Comparison of ENCODE assay signal across 17 cellular contexts in the genomic region with DNA sequence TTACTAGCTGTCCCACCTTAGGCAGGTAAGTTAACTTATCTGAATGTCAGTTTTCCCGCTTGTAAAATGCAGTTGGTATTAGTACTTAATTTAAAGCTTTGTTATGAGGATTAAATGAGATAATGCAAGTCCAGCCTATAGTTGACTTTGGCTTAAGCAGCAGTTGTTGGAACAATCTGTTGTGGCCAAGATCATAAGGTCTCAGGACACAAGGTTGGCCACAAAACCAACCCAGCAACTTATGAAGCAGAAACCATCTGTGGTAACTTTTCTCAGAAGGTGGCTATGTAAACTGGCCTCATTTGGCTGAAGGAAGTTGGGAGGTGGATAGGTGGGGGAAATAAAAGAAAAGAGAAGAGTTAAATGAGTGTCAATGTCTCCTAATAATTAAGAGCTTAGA. TPM values are rescaled to one million over a fixed set of nuclear protein-coding genes. Genes with fewer than 3 reads are reported as not detected.
A peak's percentile ranks its signal among the peaks of the same experiment; 100 is the strongest.
DNase-seq lines count a peak whose midpoint lies in the region; ATAC-seq and TF ChIP-seq lines count a peak whose summit lies in the region.
"Had no signal": no experiment of that assay in that cellular context is flagged by ENCODE, and none has a peak within 500 bp of the region (broad histone marks: within the 10 kb centered on the region; RNA-seq: fewer than 3 reads in every experiment).

No MANE protein-coding gene starts in this region.

- H3K9me3 Mint-ChIP-seq in T-helper 2 cell treated with Interferon-gamma antibody and Interleukin-4, amounts not matched to agents 5 μg/mL and 100 μg/mL, for 36 hours, result peaks cover 5% of the 10 kb centered on the region
- no peaks in the 10 kb centered on the region for H3K9me3 Mint-ChIP-seq in stimulated activated memory B cell treated with anti-CD40 and anti-IgM and Interleukin-4, amounts not matched to agents 10 μg/mL and 1 μg/mL and 100 μg/mL, for 72 hours
- H3K9me3 Mint-ChIP-seq: activated naive CD4-positive, alpha-beta T cell treated with anti-CD3 and anti-CD28 coated beads for 36 hours had no signal

- no peaks in the 10 kb centered on the region for H3K4me1 ChIP-seq in PC-3 (ENCODE audit: insufficient read depth, low read length)

- TF ChIP-seq CTCF in PC-3 (conservative IDR thresholded peaks at IDR 0.05; ENCODE audit: low read depth, low read length), result no peak

- H3K36me3 ChIP-seq in H7 (replicated peaks; ENCODE audit: control insufficient read depth, insufficient read depth, low read length) (no peaks in the 10 kb centered on the region), PC-3 (ENCODE audit: low read depth, low read length) (no peaks in the 10 kb centered on the region)
- H3K36me3 ChIP-seq: heart right ventricle, left lung, thoracic aorta had no signal

- no peak overlapping the region for H2AFZ ChIP-seq in PC-3 (ENCODE audit: low read length)

- no peaks in the 10 kb centered on the region for H4K20me1 ChIP-seq in PC-3 (ENCODE audit: low read length)

- no peaks in the 10 kb centered on the region for H3K27me3 ChIP-seq in H7 (ENCODE audit: control insufficient read depth, insufficient read depth, low read length)
- no peaks in the 10 kb centered on the region for H3K27me3 ChIP-seq in PC-3 (ENCODE audit: low read length)
- H3K27me3 ChIP-seq: heart right ventricle, left lung had no signal

- H3K36me3 Mint-ChIP-seq in T-helper 2 cell treated with Interferon-gamma antibody and Interleukin-4, amounts not matched to agents 5 μg/mL and 100 μg/mL, for 36 hours (ENCODE audit: low read depth), result peaks cover 10% of the 10 kb centered on the region
- peaks cover 57% of the 10 kb centered on the region for H3K36me3 Mint-ChIP-seq in stimulated activated memory B cell treated with anti-CD40 and anti-IgM and Interleukin-4, amounts not matched to agents 10 μg/mL and 1 μg/mL and 100 μg/mL, for 72 hours

- no peak overlapping the region for H3K4me2 ChIP-seq in PC-3 (ENCODE audit: low read length)

- no peaks in the 10 kb centered on the region for H3K9me3 ChIP-seq in PC-3 (ENCODE audit: low read length)
- H3K9me3 ChIP-seq: heart right ventricle, left lung, thoracic aorta had no signal

- CTCF ChIA-PET in PC-3 (lab: Charles Lee), result no interaction called here

- POLR2A ChIA-PET in PC-3 (lab: Charles Lee; ENCODE audit: unreplicated experiment), result no interaction called here

- intact Hi-C loops in PC-3 (cut with micrococcal nuclease), result no loop called here

- H3K4me1 Mint-ChIP-seq in T-helper 2 cell treated with Interferon-gamma antibody and Interleukin-4, amounts not matched to agents 5 μg/mL and 100 μg/mL, for 36 hours (ENCODE audit: low read depth), result peaks cover 50% of the 10 kb centered on the region
- peaks cover 93% of the 10 kb centered on the region for H3K4me1 Mint-ChIP-seq in stimulated activated memory B cell treated with anti-CD40 and anti-IgM and Interleukin-4, amounts not matched to agents 10 μg/mL and 1 μg/mL and 100 μg/mL, for 72 hours

- no peak overlapping the region for H3K9ac ChIP-seq in PC-3 (ENCODE audit: low read length)

- peak; percentile 37 for ATAC-seq in GM21786 (IDR thresholded peaks at IDR 0.05; ENCODE audit: unreplicated experiment)
- peak; percentile 37 for ATAC-seq in HG03432 (IDR thresholded peaks at IDR 0.05; ENCODE audit: unreplicated experiment)
- peak; percentile 67 for ATAC-seq in stimulated activated memory B cell treated with anti-CD40 and anti-IgM and Interleukin-4, amounts not matched to agents 10 μg/mL and 1 μg/mL and 100 μg/mL, for 72 hours
- ATAC-seq in PC-3, result no peak

- peak overlapping the region; percentile 73 for H3K27ac Mint-ChIP-seq in T-helper 2 cell treated with Interferon-gamma antibody and Interleukin-4, amounts not matched to agents 5 μg/mL and 100 μg/mL, for 36 hours
- peak overlapping the region; percentile 91 for H3K27ac Mint-ChIP-seq in stimulated activated memory B cell treated with anti-CD40 and anti-IgM and Interleukin-4, amounts not matched to agents 10 μg/mL and 1 μg/mL and 100 μg/mL, for 72 hours
- H3K27ac Mint-ChIP-seq: activated naive CD4-positive, alpha-beta T cell treated with anti-CD3 and anti-CD28 coated beads for 36 hours had no signal

- no peak for DNase-seq in T-helper 2 cell treated with Interferon-gamma antibody and Interleukin-4, amounts not matched to agents 5 μg/mL and 100 μg/mL, for 36 hours (ENCODE audit: low spot score)
- DNase-seq in T-helper 2 cell (no peak), H7 (no peak), PC-3 (no peak), occipital lobe (lab: John Stamatoyannopoulos, UW) (no peak)
- DNase-seq: activated CD4-positive, alpha-beta T cell treated with anti-CD3 and anti-CD28 coated beads for 48 hours; activated naive CD4-positive, alpha-beta T cell treated with anti-CD3 and anti-CD28 coated beads for 36 hours; caudate nucleus; heart right ventricle; left lung; small intestine; SW 1271 had no signal

- H3K9me2 ChIP-seq in PC-3 (replicated peaks; ENCODE audit: low read length), result no peaks in the 10 kb centered on the region; the same call in 1 of the 2 replicates

- H3K4me3 Mint-ChIP-seq in T-helper 2 cell treated with Interferon-gamma antibody and Interleukin-4, amounts not matched to agents 5 μg/mL and 100 μg/mL, for 36 hours, result peak overlapping the region; percentile 35
- peak overlapping the region; percentile 23 for H3K4me3 Mint-ChIP-seq in stimulated activated memory B cell treated with anti-CD40 and anti-IgM and Interleukin-4, amounts not matched to agents 10 μg/mL and 1 μg/mL and 100 μg/mL, for 72 hours
- H3K4me3 Mint-ChIP-seq: activated naive CD4-positive, alpha-beta T cell treated with anti-CD3 and anti-CD28 coated beads for 36 hours had no signal

- H3F3A ChIP-seq in PC-3 (ENCODE audit: low read length, unreplicated experiment), result no peaks in the 10 kb centered on the region

- no peaks in the 10 kb centered on the region for H3K27me3 Mint-ChIP-seq in T-helper 2 cell treated with Interferon-gamma antibody and Interleukin-4, amounts not matched to agents 5 μg/mL and 100 μg/mL, for 36 hours (ENCODE audit: low read depth)
- no peaks in the 10 kb centered on the region for H3K27me3 Mint-ChIP-seq in stimulated activated memory B cell treated with anti-CD40 and anti-IgM and Interleukin-4, amounts not matched to agents 10 μg/mL and 1 μg/mL and 100 μg/mL, for 72 hours

- H3K79me2 ChIP-seq in PC-3 (ENCODE audit: low read length), result no peaks in the 10 kb centered on the region

- H3K4me3 ChIP-seq in H7 (ENCODE audit: insufficient read depth, low read depth, low read length) (no peak overlapping the region), PC-3 (ENCODE audit: low read length) (no peak overlapping the region)
- H3K4me3 ChIP-seq: heart right ventricle, left lung, thoracic aorta had no signal

- no peak overlapping the region for H3K27ac ChIP-seq in PC-3 (ENCODE audit: low read length)

- BruUV-seq in PC-3 (replicated peaks; lab: Mats Ljungman, UMichigan), result no TSS peak

RNA-seq across cellular contexts. Expression of a gene that starts 29.4 kb away (rescaled TPM):
- total RNA-seq in H7 (2014; rRNA removed; shearing (Covaris generic)), result 0.42 and 0.92 TPM in 2 replicates
- not detected in 2 replicates for total RNA-seq in PC-3 (2014; rRNA removed)
- total RNA-seq in occipital lobe, result 9.4 TPM
- total RNA-seq: epithelial cell of proximal tubule had no signal
